Comparison of ENCODE assay signal across 8 cellular contexts in genomic region chr12:47903927-47904646, GRCh38. TPM values are rescaled to one million over a fixed set of nuclear protein-coding genes. Genes with fewer than 3 reads are reported as not detected.
A peak's percentile ranks its signal among the peaks of the same experiment; 100 is the strongest.
DNase-seq lines count a peak whose midpoint lies in the region; ATAC-seq, FAIRE-seq and TF ChIP-seq lines count a peak whose summit lies in the region.

No MANE protein-coding gene starts in this region.

- H3K27me3 ChIP-seq in K562 (ENCODE audit: control insufficient read depth in 2 of 2, insufficient read depth in 2 of 2, low read length in 2 of 2), result peaks cover 24 to 32% of the 10 kb centered on the region in 2 experiments

- H3K9ac ChIP-seq in K562 (ENCODE audit: insufficient read depth in 1 of 2, low read depth in 2 of 2, low read length in 2 of 2), result peak overlapping the region; percentile 31 to 90; a peak in 2 of 4 replicates

- no peaks in the 10 kb centered on the region for H3K79me2 ChIP-seq in K562 (ENCODE audit: control insufficient read depth, insufficient read depth, low read length)

- CTCF ChIA-PET in A549 (lab: Yijun Ruan, JAX), result interaction anchor here (0.6 to 3.7 kb wide), 15 partner anchors 8 to 162 kb away, joined by 3 to 48 read pairs (median 5); partner anchors contain the start of gene TMEM106C
- CTCF ChIA-PET in K562 (lab: Yijun Ruan, JAX; ENCODE audit: low intra/inter-chr PET ratio), result no interaction called here

- H3K4me3 ChIP-seq in A549 (peak overlapping the region; percentile 59), K562 (peak overlapping the region; percentile 51)

- no peaks in the 10 kb centered on the region for H3K36me3 ChIP-seq in K562 (ENCODE audit: control insufficient read depth, insufficient read depth, low read length)

- TF ChIP-seq POLR2A in A549 (IDR thresholded peaks at IDR 0.05; ENCODE audit: low read length), result no peak
- no peak for TF ChIP-seq POLR2A in K562 (conservative IDR thresholded peaks at IDR 0.05)

- H3K9me1 ChIP-seq in K562 (ENCODE audit: control insufficient read depth, insufficient read depth, low read length), result no peaks in the 10 kb centered on the region

- in situ Hi-C loops in K562 (cut with MboI), result no loop called here

- ATAC-seq in A549, result peak; percentile 44 to 68; a peak in 4 of 6 replicates
- peak; percentile 33 for ATAC-seq in HG03039 (IDR thresholded peaks at IDR 0.05; ENCODE audit: unreplicated experiment)
- peak; percentile 71 for ATAC-seq in K562
- ATAC-seq in GM18502 (IDR thresholded peaks at IDR 0.05; ENCODE audit: poor library complexity, unreplicated experiment), result no peak

- H2AFZ ChIP-seq in K562 (ENCODE audit: low read depth, low read length), result peak overlapping the region; percentile 96

- FAIRE-seq in A549 (lab: Jason Lieb, UNC) (no peak), K562 (lab: Jason Lieb, UNC) (peak; percentile 87)

- H3K4me1 ChIP-seq in A549 (peaks cover 19% of the 10 kb centered on the region), K562 (replicated peaks in 1 of 2; ENCODE audit: control insufficient read depth in 2 of 2, insufficient read depth in 2 of 2, low read length in 2 of 2) (peaks cover 17 to 25% of the 10 kb centered on the region in 2 experiments)

- no peak for TF ChIP-seq EP300 in A549 (IDR thresholded peaks at IDR 0.05)
- TF ChIP-seq EP300 in K562 (IDR thresholded peaks at IDR 0.05; ENCODE audit: low read length), result no peak

- BruUV-seq in K562 (replicated peaks; lab: Mats Ljungman, UMichigan), result no TSS peak

- H3K9me3 ChIP-seq in A549, result no peaks in the 10 kb centered on the region
- H3K9me3 ChIP-seq in K562 (replicated peaks; ENCODE audit: control insufficient read depth, insufficient read depth, low read depth, low read length), result no peaks in the 10 kb centered on the region

- DNase-seq in A549 (ENCODE audit: low read depth in 1 of 2, low spot score in 1 of 2), result peak; percentile 25 to 38
- DNase-seq in T-helper 22 cell (ENCODE audit: low read depth), result peak; percentile 51
- DNase-seq in K562 (ENCODE audit: extremely low read depth in 1 of 4, low spot score in 3 of 4), result peak; percentile 33 to 64 (median 40)
- peak; percentile 55 for DNase-seq in kidney glomerular epithelial cell (lab: John Stamatoyannopoulos, UW)
- DNase-seq in stimulated activated CD4-positive, alpha-beta T cell treated with anti-CD3 and anti-CD28 coated beads, TNF-alpha, amount 100 ng/mL, for 24 hours (ENCODE audit: low read depth in 3 of 3), result peak; percentile 32 to 72 (median 44)
- no peak for DNase-seq in NCI-H526 treated with DMSO at 0.1 percent for 48 hours (lab: John Stamatoyannopoulos, UW)

- 3% methylated on average over 6 of the region's 6 CpGs for WGBS in A549 (ENCODE audit: missing lambda C conversion rate)
- 4% methylated on average over 5 of the region's 6 CpGs for WGBS in K562 (ENCODE audit: insufficient coverage, low coverage, missing lambda C conversion rate)

- intact Hi-C loops in K562 (cut with micrococcal nuclease), result no loop called here

- no peak for TF ChIP-seq CTCF in A549 (IDR thresholded peaks at IDR 0.05)
- TF ChIP-seq CTCF in K562 (IDR thresholded peaks at IDR 0.05 in 2 of 3, conservative IDR thresholded peaks at IDR 0.05 in 1 of 3; ENCODE audit: insufficient read depth in 2 of 3, low read depth in 1 of 3, low read length in 3 of 3), result no peak

- TF ChIP-seq RAD21 in A549 (conservative IDR thresholded peaks at IDR 0.05 in 1 of 2, IDR thresholded peaks at IDR 0.05 in 1 of 2), result no peak
- no peak for TF ChIP-seq RAD21 in K562 (CRISPR knock-in tag; conservative IDR thresholded peaks at IDR 0.05 in 1 of 2, IDR thresholded peaks at IDR 0.05 in 1 of 2)

- H4K20me1 ChIP-seq in K562 (replicated peaks; ENCODE audit: control insufficient read depth, insufficient read depth, low read length), result peaks cover 7% of the 10 kb centered on the region; the same call in 1 of the 2 replicates

- H3K27ac ChIP-seq in A549, result peak overlapping the region; percentile 7 to 63; a peak in 3 of 6 replicates
- H3K27ac ChIP-seq in K562 (ENCODE audit: extremely low read depth, low read depth, low read length), result no peak overlapping the region

- POLR2A ChIA-PET in A549 (lab: Yijun Ruan, JAX) (interaction anchor here (0.5 to 2.1 kb wide), 15 partner anchors 9 to 294 kb away, joined by 3 to 10 read pairs (median 4); partner anchors contain the start of genes ASB8, RAPGEF3 and TMEM106C), K562 (lab: Yijun Ruan, JAX) (interaction anchor here (0.6 to 1.2 kb wide), 4 partner anchors 10 to 124 kb away, joined by 3 read pairs; no protein-coding TSS in a partner anchor)

- H3K4me2 ChIP-seq in A549 (peak overlapping the region; percentile 86), K562 (ENCODE audit: insufficient read depth, low read length) (peak overlapping the region; percentile 97)

TF ChIP-seq in A549, 52 proteins besides CTCF, POLR2A, EP300 and RAD21:
- no peak for TF ChIP-seq EHF (CRISPR knock-in tag; IDR thresholded peaks at IDR 0.05)
- no peak for TF ChIP-seq FOSL2 (IDR thresholded peaks at IDR 0.05)
- peak; percentile 43 for TF ChIP-seq FOSL2 (CRISPR knock-in tag; IDR thresholded peaks at IDR 0.05)
- no peak for TF ChIP-seq MAZ (IDR thresholded peaks at IDR 0.05; ENCODE audit: borderline replicate concordance, low read depth, low read length)

TF ChIP-seq in K562, 482 proteins besides CTCF, POLR2A, EP300 and RAD21 (continues in another document):
- TF ChIP-seq GATAD2A (IDR thresholded peaks at IDR 0.05) (peak; percentile 15; the same call in 1 of the 2 replicates), CREM (IDR thresholded peaks at IDR 0.05; ENCODE audit: low read depth) (0 out of 2 replicates have a peak, but pooled peaks have one; percentile 21), CXXC5 (CRISPR knock-in tag; IDR thresholded peaks at IDR 0.05) (0 out of 2 replicates have a peak, but pooled peaks have one; percentile 27), NFE2 (IDR thresholded peaks at IDR 0.05; ENCODE audit: low read depth) (peak; percentile 17; the same call in 1 of the 2 replicates), DPF2 (IDR thresholded peaks at IDR 0.05) (peak; percentile 52)

RNA-seq across cellular contexts. Expression of gene VDR, which starts 0.7 kb away (rescaled TPM):
- polyA plus RNA-seq in A549 (2011; rRNA removed), result 2.1 and 2.2 TPM in 2 replicates
- 1.9 and 2.5 TPM in 2 replicates for polyA plus RNA-seq in A549 (2012; cell fraction: cytosol; rRNA removed)
- polyA plus RNA-seq in A549 (2012; cell fraction: nucleus; rRNA removed), result 2.3 and 3.3 TPM in 2 replicates
- polyA plus RNA-seq in A549 (2017; fragmentation: RNase III; extraction: RNeasy Plus Mini Kit Qiagen cat#74134 plus additional on column Dnase treatment), result 1.9 to 2.0 TPM (median 1.9 TPM) in 3 replicates
- polyA minus RNA-seq in A549 (2011; rRNA and poly(A)+ RNA removed), result 2.6 and 2.8 TPM in 2 replicates
- total RNA-seq in K562 (2011; cell fraction: chromatin; rRNA removed; ENCODE audit: low replicate concordance), result 2.1 and 5.2 TPM in 2 replicates
- 2.1 and 3.3 TPM in 2 replicates for total RNA-seq in K562 (2011; cell fraction: nucleolus; rRNA removed)
- total RNA-seq in K562 (2011; cell fraction: nucleoplasm; rRNA removed), result 2.3 and 2.4 TPM in 2 replicates
- 2.2 and 2.7 TPM in 2 replicates for total RNA-seq in K562 (2014; rRNA removed)
- total RNA-seq in K562 (2014; rRNA removed; fragmentation: Illumina TruSeq; extraction: Trizol), result 1.8 and 1.9 TPM in 2 replicates
- total RNA-seq in K562 (2015; rRNA removed; fragmentation: Illumina TruSeq; extraction: Trizol), result 1.2 TPM in 2 replicates
- 4.2 and 4.8 TPM in 2 replicates for total RNA-seq in K562 (2021)
- polyA plus RNA-seq in K562 (2011; rRNA removed), result 1.1 and 2.4 TPM in 2 replicates
- 0.78 and 3.6 TPM in 2 replicates for polyA plus RNA-seq in K562 (2011; cell fraction: cytosol; rRNA removed)
- polyA plus RNA-seq in K562 (2011; cell fraction: nucleus; rRNA removed), result 0.59 and 1.7 TPM in 2 replicates
- 2.8 and 5.2 TPM in 2 replicates for polyA plus RNA-seq in K562 (2012)
- polyA plus RNA-seq in K562 (2014; fragmentation: Illumina TruSeq; extraction: Trizol), result 4.0 and 4.3 TPM in 2 replicates
- under 1 TPM; 0.61 to 0.62 TPM for polyA plus RNA-seq in K562 (2014; fragmentation: Nextera tagmentation; extraction: Ambion mirVana)
- polyA plus RNA-seq in K562 (2014; rRNA removed), result 1.8 and 2.0 TPM in 2 replicates
- 1.7 and 5.0 TPM in 2 replicates for polyA minus RNA-seq in K562 (2011; rRNA and poly(A)+ RNA removed)
- 1.5 and 3.2 TPM in 2 replicates for polyA minus RNA-seq in K562 (2011; cell fraction: cytosol; rRNA and poly(A)+ RNA removed)
- 1.00 and 2.4 TPM in 2 replicates for polyA minus RNA-seq in K562 (2011; cell fraction: nucleus; rRNA and poly(A)+ RNA removed)

RNA-seq across cellular contexts. Expression of gene TMEM106C, which starts 59.3 kb away (rescaled TPM):
- polyA plus RNA-seq in A549 (2011; rRNA removed), result 236 and 331 TPM in 2 replicates
- 197 and 216 TPM in 2 replicates for polyA plus RNA-seq in A549 (2012; cell fraction: cytosol; rRNA removed)
- 94.1 and 96.0 TPM in 2 replicates for polyA plus RNA-seq in A549 (2012; cell fraction: nucleus; rRNA removed)
- 166 to 178 TPM (median 178 TPM) in 3 replicates for polyA plus RNA-seq in A549 (2017; fragmentation: RNase III; extraction: RNeasy Plus Mini Kit Qiagen cat#74134 plus additional on column Dnase treatment)
- polyA minus RNA-seq in A549 (2011; rRNA and poly(A)+ RNA removed), result 197 and 260 TPM in 2 replicates
- total RNA-seq in K562 (2011; cell fraction: chromatin; rRNA removed; ENCODE audit: low replicate concordance), result 105 and 129 TPM in 2 replicates
- total RNA-seq in K562 (2011; cell fraction: nucleolus; rRNA removed), result 120 and 140 TPM in 2 replicates
- 128 and 132 TPM in 2 replicates for total RNA-seq in K562 (2011; cell fraction: nucleoplasm; rRNA removed)
- 37.2 and 37.6 TPM in 2 replicates for total RNA-seq in K562 (2014; rRNA removed)
- total RNA-seq in K562 (2014; rRNA removed; fragmentation: Illumina TruSeq; extraction: Trizol), result 56.8 and 57.2 TPM in 2 replicates
- 56.8 and 59.3 TPM in 2 replicates for total RNA-seq in K562 (2015; rRNA removed; fragmentation: Illumina TruSeq; extraction: Trizol)
- 44.6 and 47.3 TPM in 2 replicates for total RNA-seq in K562 (2021)
- 159 and 183 TPM in 2 replicates for polyA plus RNA-seq in K562 (2011; rRNA removed)
- polyA plus RNA-seq in K562 (2011; cell fraction: cytosol; rRNA removed), result 127 and 142 TPM in 2 replicates
- 202 and 225 TPM in 2 replicates for polyA plus RNA-seq in K562 (2011; cell fraction: nucleus; rRNA removed)
- 68.2 and 134 TPM in 2 replicates for polyA plus RNA-seq in K562 (2012)
- polyA plus RNA-seq in K562 (2014; fragmentation: Illumina TruSeq; extraction: Trizol), result 86.3 and 89.1 TPM in 2 replicates
- 100 to 1,000 TPM; 134 to 158 TPM for polyA plus RNA-seq in K562 (2014; fragmentation: Nextera tagmentation; extraction: Ambion mirVana)
- polyA plus RNA-seq in K562 (2014; rRNA removed), result 52.6 and 61.5 TPM in 2 replicates
- polyA minus RNA-seq in K562 (2011; rRNA and poly(A)+ RNA removed), result 95.3 and 145 TPM in 2 replicates
- 33.7 and 40.3 TPM in 2 replicates for polyA minus RNA-seq in K562 (2011; cell fraction: cytosol; rRNA and poly(A)+ RNA removed)
- polyA minus RNA-seq in K562 (2011; cell fraction: nucleus; rRNA and poly(A)+ RNA removed), result 68.3 and 93.2 TPM in 2 replicates
